Comparison of ENCODE assay signal across 12 cellular contexts in the genomic region with DNA sequence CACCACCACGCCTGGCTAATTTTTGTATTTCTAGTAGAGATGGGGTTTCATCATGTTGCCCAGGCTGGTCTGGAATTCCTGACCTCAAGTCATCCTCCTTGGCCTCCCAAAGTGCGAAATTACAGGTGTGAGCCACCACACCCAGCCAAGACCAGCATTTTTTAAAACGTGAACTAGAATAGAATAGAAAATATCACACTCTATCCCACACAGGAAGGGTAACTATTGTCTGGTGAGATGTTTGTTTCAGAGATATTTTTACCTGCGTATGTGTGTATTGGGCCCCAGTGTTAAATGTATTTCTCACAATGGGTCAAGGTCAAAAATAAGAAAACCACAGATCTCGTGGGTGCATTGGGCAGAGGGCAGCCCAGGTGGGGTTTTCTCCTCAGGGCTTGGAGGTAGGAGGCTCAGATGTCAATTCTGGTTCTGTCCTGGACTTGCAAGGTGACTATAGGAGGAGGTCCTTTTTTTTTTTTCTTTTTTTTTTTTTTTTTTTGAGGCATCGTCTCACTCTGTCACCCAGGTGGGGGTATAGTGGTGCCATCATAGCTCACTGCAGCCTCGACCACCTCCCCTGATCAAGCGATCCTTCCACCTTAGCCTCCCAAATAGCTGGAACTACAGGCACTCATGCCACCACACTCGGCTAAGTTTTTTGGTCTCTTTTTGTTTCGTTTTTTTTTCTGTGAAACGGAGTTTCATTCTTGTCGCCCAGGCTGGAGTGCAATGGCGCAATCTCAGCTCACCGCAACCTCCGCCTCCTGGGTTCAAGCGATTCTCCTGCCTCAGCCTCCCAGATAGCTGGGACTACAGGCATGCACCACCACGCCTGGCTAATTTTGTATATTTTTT. TPM values are rescaled to one million over a fixed set of nuclear protein-coding genes. Genes with fewer than 3 reads are reported as not detected.
DNase-seq lines count a peak whose midpoint lies in the region; ATAC-seq and TF ChIP-seq lines count a peak whose summit lies in the region.
"Had no signal": no experiment of that assay in that cellular context is flagged by ENCODE, and none has a peak within 500 bp of the region (broad histone marks: within the 10 kb centered on the region; RNA-seq: fewer than 3 reads in every experiment).

No MANE protein-coding gene starts in this region.

- POLR2A ChIA-PET in OCI-LY7 (lab: Charles Lee), result interaction anchor here (0.6 to 7.7 kb wide), 6 partner anchors 10 to 692 kb away, joined by 3 to 154 read pairs (median 5); a partner anchor contains a TSS

- H3K36me3 ChIP-seq in BLaER1 treated with 17β-estradiol and CSF1 and Interleukin-3, amounts not matched to agents 10 nM and 100 nM, result peaks cover 34 to 64% (median 49%) of the 10 kb centered on the region in 11 experiments
- peaks cover 81% of the 10 kb centered on the region for H3K36me3 ChIP-seq in OCI-LY7 (ENCODE audit: insufficient read depth, low read length)
- H3K36me3 ChIP-seq in effector memory CD4-positive, alpha-beta T cell (ENCODE audit: control insufficient read depth, insufficient read depth, low read length), result no peaks in the 10 kb centered on the region
- H3K36me3 ChIP-seq: sigmoid colon had no signal

- H2AFZ ChIP-seq in OCI-LY7 (ENCODE audit: low read length), result no peak overlapping the region

- peaks cover 0 to 64% (median 6%) of the 10 kb centered on the region in 11 experiments; a peak in 12 of 22 replicates for H4K20me1 ChIP-seq in BLaER1 treated with 17β-estradiol and CSF1 and Interleukin-3, amounts not matched to agents 10 nM and 100 nM
- no peaks in the 10 kb centered on the region for H4K20me1 ChIP-seq in OCI-LY7 (ENCODE audit: insufficient read depth, low read length)

- H3K9ac ChIP-seq in BLaER1 treated with 17β-estradiol and CSF1 and Interleukin-3, amounts not matched to agents 10 nM and 100 nM, result peak overlapping the region in 8 of 11 experiments; percentile 67 to 85 (median 82); a peak in 13 of 22 replicates

- no peak overlapping the region; a peak in 1 of 20 replicates for H3K4me3 ChIP-seq in BLaER1 treated with 17β-estradiol and CSF1 and Interleukin-3, amounts not matched to agents 10 nM and 100 nM
- H3K4me3 ChIP-seq in OCI-LY7 (ENCODE audit: low read depth, low read length, poor library complexity, severe bottlenecking), result peak overlapping the region; percentile 54
- no peak overlapping the region for H3K4me3 ChIP-seq in effector memory CD4-positive, alpha-beta T cell (ENCODE audit: insufficient read depth, low read depth, low read length, poor library complexity, severe bottlenecking)
- H3K4me3 ChIP-seq: lung, sigmoid colon, SK-N-MC had no signal

- intact Hi-C loops in OCI-LY7 (cut with micrococcal nuclease; ENCODE audit: unreplicated experiment), result loop anchor here (2.0 kb wide), 1 partner anchor 139 kb away; no protein-coding TSS in a partner anchor

- BruUV-seq in OCI-LY7 (replicated peaks; lab: Mats Ljungman, UMichigan), result TSS peak; percentile 43

- DNase-seq in OCI-LY7 (ENCODE audit: low spot score) (peak; percentile 84), midbrain (lab: John Stamatoyannopoulos, UW) (no peak), NCI-H82 (lab: John Stamatoyannopoulos, UW) (no peak)
- no peak for DNase-seq in effector memory CD4-positive, alpha-beta T cell
- DNase-seq: sigmoid colon had no signal

- peaks cover 46% of the 10 kb centered on the region; the same call in 1 of the 2 replicates for H3K79me2 ChIP-seq in OCI-LY7 (ENCODE audit: insufficient read depth, low read depth, low read length)

- peak overlapping the region in 10 of 11 experiments; percentile 71 to 98 (median 93); a peak in 18 of 22 replicates for H3K27ac ChIP-seq in BLaER1 treated with 17β-estradiol and CSF1 and Interleukin-3, amounts not matched to agents 10 nM and 100 nM
- H3K27ac ChIP-seq in OCI-LY7 (ENCODE audit: low read depth, low read length, poor library complexity, severe bottlenecking), result peak overlapping the region; percentile 98
- H3K27ac ChIP-seq in effector memory CD4-positive, alpha-beta T cell (ENCODE audit: insufficient read depth, low read length, poor library complexity, severe bottlenecking), result no peak overlapping the region
- H3K27ac ChIP-seq: sigmoid colon, SK-N-MC had no signal

- no peaks in the 10 kb centered on the region for H3K27me3 ChIP-seq in BLaER1 treated with 17β-estradiol and CSF1 and Interleukin-3, amounts not matched to agents 10 nM and 100 nM
- no peaks in the 10 kb centered on the region for H3K27me3 ChIP-seq in effector memory CD4-positive, alpha-beta T cell (replicated peaks; ENCODE audit: control insufficient read depth, insufficient read depth, low read length, poor library complexity, severe bottlenecking)

- CTCF ChIA-PET in OCI-LY7 (lab: Charles Lee; ENCODE audit: unreplicated experiment), result interaction anchor here (2.0 to 2.1 kb wide), 2 partner anchors 15 to 18 kb away, joined by 9 read pairs; no protein-coding TSS in a partner anchor

- TF ChIP-seq CTCF in OCI-LY7 (conservative IDR thresholded peaks at IDR 0.05; ENCODE audit: low read length), result no peak

- ATAC-seq in GM19324 (IDR thresholded peaks at IDR 0.05; ENCODE audit: low FRiP score, unreplicated experiment), result peak; percentile 62
- ATAC-seq in HG02870 (IDR thresholded peaks at IDR 0.05; ENCODE audit: unreplicated experiment), result peak; percentile 49
- no peak for ATAC-seq in activated CD4-positive, CD25-positive, alpha-beta regulatory T cell treated with anti-CD3 and anti-CD28 coated beads, Interleukin-2, amount 50 U/mL, for 24 hours

- peaks cover 75 to 91% (median 86%) of the 10 kb centered on the region in 10 experiments for H3K4me1 ChIP-seq in BLaER1 treated with 17β-estradiol and CSF1 and Interleukin-3, amounts not matched to agents 10 nM and 100 nM
- H3K4me1 ChIP-seq in OCI-LY7 (ENCODE audit: insufficient read depth, low read length, poor library complexity, severe bottlenecking), result peaks cover 86% of the 10 kb centered on the region
- H3K4me1 ChIP-seq in effector memory CD4-positive, alpha-beta T cell (ENCODE audit: control insufficient read depth, insufficient read depth, low read length, poor library complexity, severe bottlenecking), result peaks cover 4% of the 10 kb centered on the region
- H3K4me1 ChIP-seq: sigmoid colon had no signal

- H3K4me2 ChIP-seq in BLaER1 treated with 17β-estradiol and CSF1 and Interleukin-3, amounts not matched to agents 10 nM and 100 nM, result peak overlapping the region; percentile 81 to 99 (median 94)
- peak overlapping the region; percentile 84 for H3K4me2 ChIP-seq in OCI-LY7 (ENCODE audit: low read length)

- no peaks in the 10 kb centered on the region for H3K9me2 ChIP-seq in OCI-LY7 (ENCODE audit: insufficient read depth, low read length)

- H3K9me3 ChIP-seq in BLaER1 treated with 17β-estradiol and CSF1 and Interleukin-3, amounts not matched to agents 10 nM and 100 nM (replicated peaks in 1 of 11), result no peaks in the 10 kb centered on the region
- peaks cover 8% of the 10 kb centered on the region; the same call in 1 of the 2 replicates for H3K9me3 ChIP-seq in OCI-LY7 (ENCODE audit: low read length)
- no peaks in the 10 kb centered on the region for H3K9me3 ChIP-seq in effector memory CD4-positive, alpha-beta T cell (ENCODE audit: control insufficient read depth, low read length)
- H3K9me3 ChIP-seq: sigmoid colon had no signal

RNA-seq across cellular contexts. Expression of a gene that starts 19.0 kb away (rescaled TPM):
- 27.3 and 42.0 TPM in 2 replicates for total RNA-seq in OCI-LY7 (2014; rRNA removed; shearing (Covaris generic))
- total RNA-seq in OCI-LY7 (2022), result 109 and 131 TPM in 2 replicates

RNA-seq across cellular contexts. Expression of a gene that starts 50.6 kb away (rescaled TPM):
- not detected in 2 replicates for total RNA-seq in OCI-LY7 (2014; rRNA removed; shearing (Covaris generic))
- not detected in 2 replicates for total RNA-seq in OCI-LY7 (2022)
- total RNA-seq: bronchial epithelial cell, lung, sigmoid colon had no signal

Comparison
In these comparisons a context has a peak if more than half of its experiments do, and no peak if none do; other contexts are left out.
1. ATAC-seq: peak in GM19324 (single experiment) and HG02870 (single experiment); none in activated CD4-positive, CD25-positive, alpha-beta regulatory T cell treated with anti-CD3 and anti-CD28 coated beads, Interleukin-2, amount 50 U/mL, for 24 hours (0 of 2).